1 cellular context compared by ENCODE assay signal in the genomic region with DNA sequence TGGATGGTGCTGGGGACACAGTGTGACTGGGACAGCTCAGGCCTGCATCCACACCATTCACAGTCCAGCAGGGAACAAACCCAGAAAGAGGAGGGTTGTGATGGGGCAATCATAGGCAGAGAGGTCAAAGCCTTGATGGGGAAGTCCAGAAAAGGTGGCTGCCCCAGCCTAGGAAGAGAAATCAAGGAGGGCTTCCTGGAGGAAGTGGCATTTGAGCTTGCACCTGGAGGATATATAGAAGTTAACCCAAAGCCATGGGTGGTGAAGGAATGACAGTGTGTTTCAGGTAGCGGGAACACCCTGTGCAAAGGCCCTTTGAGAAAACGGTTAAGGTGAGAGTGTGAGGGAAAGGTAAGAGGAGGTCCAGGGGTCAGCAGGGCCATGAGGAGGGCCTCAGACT.
TF ChIP-seq lines count a peak whose summit lies in the region.

No MANE protein-coding gene starts in this region.

TF ChIP-seq in IMR-90, 13 proteins besides CTCF, POLR2A, EP300 and RAD21:
- TF ChIP-seq FOS (IDR thresholded peaks at IDR 0.05; ENCODE audit: low read depth, low read length) = no peak
- TF ChIP-seq BHLHE40 (IDR thresholded peaks at IDR 0.05; ENCODE audit: low read depth, low read length) = no peak
- TF ChIP-seq CEBPB (IDR thresholded peaks at IDR 0.05; ENCODE audit: low read depth, low read length) = no peak
- TF ChIP-seq MXI1 (IDR thresholded peaks at IDR 0.05; ENCODE audit: borderline replicate concordance, low read depth, low read length) = no peak
- TF ChIP-seq MAZ (IDR thresholded peaks at IDR 0.05; ENCODE audit: borderline replicate concordance, low read depth, low read length) = no peak
- TF ChIP-seq, protein P1, sequence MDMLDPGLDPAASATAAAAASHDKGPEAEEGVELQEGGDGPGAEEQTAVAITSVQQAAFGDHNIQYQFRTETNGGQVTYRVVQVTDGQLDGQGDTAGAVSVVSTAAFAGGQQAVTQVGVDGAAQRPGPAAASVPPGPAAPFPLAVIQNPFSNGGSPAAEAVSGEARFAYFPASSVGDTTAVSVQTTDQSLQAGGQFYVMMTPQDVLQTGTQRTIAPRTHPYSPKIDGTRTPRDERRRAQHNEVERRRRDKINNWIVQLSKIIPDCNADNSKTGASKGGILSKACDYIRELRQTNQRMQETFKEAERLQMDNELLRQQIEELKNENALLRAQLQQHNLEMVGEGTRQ (IDR thresholded peaks at IDR 0.05; ENCODE audit: low read depth, low read length) = no peak
- no peak for TF ChIP-seq MAFK (IDR thresholded peaks at IDR 0.05; ENCODE audit: low read depth, low read length)
- no peak for TF ChIP-seq SMC3 (IDR thresholded peaks at IDR 0.05; ENCODE audit: low read depth, low read length)
- TF ChIP-seq RCOR1 (IDR thresholded peaks at IDR 0.05; ENCODE audit: insufficient replicate concordance, low read length) = no peak
- TF ChIP-seq NFE2L2 (IDR thresholded peaks at IDR 0.05; ENCODE audit: low read depth, low read length) = no peak
- no peak for TF ChIP-seq CHD1 (IDR thresholded peaks at IDR 0.05; ENCODE audit: low read depth, low read length)
- TF ChIP-seq RFX5 (IDR thresholded peaks at IDR 0.05; ENCODE audit: low read depth, low read length) = no peak
- TF ChIP-seq, protein P2, sequence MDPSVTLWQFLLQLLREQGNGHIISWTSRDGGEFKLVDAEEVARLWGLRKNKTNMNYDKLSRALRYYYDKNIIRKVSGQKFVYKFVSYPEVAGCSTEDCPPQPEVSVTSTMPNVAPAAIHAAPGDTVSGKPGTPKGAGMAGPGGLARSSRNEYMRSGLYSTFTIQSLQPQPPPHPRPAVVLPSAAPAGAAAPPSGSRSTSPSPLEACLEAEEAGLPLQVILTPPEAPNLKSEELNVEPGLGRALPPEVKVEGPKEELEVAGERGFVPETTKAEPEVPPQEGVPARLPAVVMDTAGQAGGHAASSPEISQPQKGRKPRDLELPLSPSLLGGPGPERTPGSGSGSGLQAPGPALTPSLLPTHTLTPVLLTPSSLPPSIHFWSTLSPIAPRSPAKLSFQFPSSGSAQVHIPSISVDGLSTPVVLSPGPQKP (IDR thresholded peaks at IDR 0.05; ENCODE audit: borderline replicate concordance, low read depth, low read length) = no peak
